1 cellular context compared by ENCODE assay signal in genomic region chr7:42015413-42015698, GRCh38.
TF ChIP-seq lines count a peak whose summit lies in the region.

No MANE protein-coding gene starts in this region.

TF ChIP-seq in GM23338, 12 proteins besides CTCF, POLR2A, EP300 and RAD21 (continued from another document):
- no peak for TF ChIP-seq ZNF462 (CRISPR knock-in tag; IDR thresholded peaks at IDR 0.05)
- TF ChIP-seq NANOG (IDR thresholded peaks at IDR 0.05; ENCODE audit: borderline replicate concordance): no peak
- TF ChIP-seq EZH2 (IDR thresholded peaks at IDR 0.05; ENCODE audit: low read depth, unreplicated experiment): no peak
- no peak for TF ChIP-seq JUNB (IDR thresholded peaks at IDR 0.05; ENCODE audit: unreplicated experiment)
- no peak for TF ChIP-seq CREB1 (CRISPR knock-in tag; IDR thresholded peaks at IDR 0.05; ENCODE audit: low read depth)
- TF ChIP-seq ETS1 (IDR thresholded peaks at IDR 0.05): no peak
